ENCODE assay signal across 8 cellular contexts in genomic region chr3:170356596-170357175, GRCh38. TPM values are rescaled to one million over a fixed set of nuclear protein-coding genes. Genes with fewer than 3 reads are reported as not detected.
DNase-seq lines count a peak whose midpoint lies in the region; ATAC-seq and TF ChIP-seq lines count a peak whose summit lies in the region.

No MANE protein-coding gene starts in this region.

- H3K4me2 ChIP-seq in osteoblast (ENCODE audit: insufficient read depth, low read length) = peak overlapping the region; percentile 76

- CTCF ChIA-PET in Panc1 (lab: Charles Lee) = interaction anchor here (0.6 to 0.9 kb wide), 4 partner anchors 20 to 55 kb away, joined by 3 to 6 read pairs (median 5); no protein-coding TSS in a partner anchor

- peak overlapping the region; percentile 26 for H2AFZ ChIP-seq in osteoblast (ENCODE audit: low read length)

- H3K36me3 ChIP-seq in Panc1 (ENCODE audit: control insufficient read depth, insufficient read depth, low read length) (peaks cover 6% of the 10 kb centered on the region; the same call in 1 of the 2 replicates), gastroesophageal sphincter (no peaks in the 10 kb centered on the region), osteoblast (ENCODE audit: insufficient read depth, low read length) (peaks cover 19% of the 10 kb centered on the region), tibial artery (no peaks in the 10 kb centered on the region)

- H3K79me2 ChIP-seq in osteoblast (ENCODE audit: insufficient read depth, low read length) = peaks cover 38% of the 10 kb centered on the region

- TF ChIP-seq EP300 in gastroesophageal sphincter (IDR thresholded peaks at IDR 0.05) = no peak

- DNase-seq in COLO668 (lab: John Stamatoyannopoulos, UW; ENCODE audit: unreplicated experiment) (peak; percentile 85), Panc1 (ENCODE audit: low read depth, low spot score) (no peak), osteoblast (ENCODE audit: insufficient read length, low spot score, missing footprints) (no peak), tibial artery (peak; percentile 81 to 95)
- peak; percentile 43 for DNase-seq in activated gamma-delta T cell treated with anti-CD3 and anti-CD28 coated beads, Interleukin-2, amount 50 U/mL, for 16 hours (ENCODE audit: low read depth)

- in situ Hi-C loops in Panc1 (cut with HindIII; ENCODE audit: low pct_unique_long_range_greater_than_20kb, low sequenced_read_pairs) = no loop called here

- peak overlapping the region; percentile 99 for H3K27ac ChIP-seq in Panc1 (ENCODE audit: low read length)
- peak overlapping the region; percentile 90 to 100 (median 98) for H3K27ac ChIP-seq in gastroesophageal sphincter
- H3K27ac ChIP-seq in osteoblast (ENCODE audit: low read depth, low read length) = peak overlapping the region; percentile 74
- H3K27ac ChIP-seq in tibial artery = peak overlapping the region; percentile 98 to 100

- H3K9me3 ChIP-seq in Panc1 (ENCODE audit: control insufficient read depth, insufficient read depth, low read depth, low read length) (no peaks in the 10 kb centered on the region), gastroesophageal sphincter (no peaks in the 10 kb centered on the region), osteoblast (ENCODE audit: low read depth, low read length) (no peaks in the 10 kb centered on the region), tibial artery (no peaks in the 10 kb centered on the region)

- ATAC-seq in GM19372 (IDR thresholded peaks at IDR 0.05; ENCODE audit: low read depth, unreplicated experiment) (peak; percentile 45), HG03460 (IDR thresholded peaks at IDR 0.05; ENCODE audit: unreplicated experiment) (peak; percentile 38), Panc1 (peak; percentile 73; the same call in 1 of the 2 replicates), gastroesophageal sphincter (peak; percentile 75)

- H3K27me3 ChIP-seq in Panc1 (ENCODE audit: control insufficient read depth, insufficient read depth, low read length) = no peaks in the 10 kb centered on the region
- no peaks in the 10 kb centered on the region for H3K27me3 ChIP-seq in gastroesophageal sphincter
- no peaks in the 10 kb centered on the region for H3K27me3 ChIP-seq in osteoblast (ENCODE audit: insufficient read depth, low read length)
- H3K27me3 ChIP-seq in tibial artery = no peaks in the 10 kb centered on the region

- TF ChIP-seq CTCF in Panc1 (IDR thresholded peaks at IDR 0.05) (no peak), gastroesophageal sphincter (IDR thresholded peaks at IDR 0.05) (peak in 1 of 4 experiments; percentile 10), osteoblast (IDR thresholded peaks at IDR 0.05; ENCODE audit: extremely low read depth, low read depth, low read length) (no peak), tibial artery (IDR thresholded peaks at IDR 0.05) (no peak)

- H3K4me3 ChIP-seq in Panc1 (ENCODE audit: low read depth in 2 of 2, low read length in 2 of 2) (peak overlapping the region; percentile 60 to 87), gastroesophageal sphincter (peak overlapping the region; percentile 79 to 91), osteoblast (ENCODE audit: insufficient read depth, low read length) (peak overlapping the region; percentile 67), tibial artery (peak overlapping the region; percentile 94 to 98)

- H3K4me1 ChIP-seq in Panc1 (ENCODE audit: control insufficient read depth, insufficient read depth, low read length) (peaks cover 36% of the 10 kb centered on the region), gastroesophageal sphincter (peaks cover 0 to 48% (median 2%) of the 10 kb centered on the region in 3 donors), osteoblast (ENCODE audit: insufficient read depth, low read length) (peaks cover 31% of the 10 kb centered on the region), tibial artery (peaks cover 0 to 41% (median 23%) of the 10 kb centered on the region in 4 donors)

- 0% methylated on average over 3 of the region's 60 CpGs; no CpG with 5 or more reads in 1 of the 2 donors for WGBS in gastroesophageal sphincter (ENCODE audit: low coverage in 1 of 2), 2 donors

- no TSS peak for BruUV-seq in Panc1 (replicated peaks; lab: Mats Ljungman, UMichigan)

- peaks cover 11% of the 10 kb centered on the region for H4K20me1 ChIP-seq in osteoblast (ENCODE audit: insufficient read depth, low read length)

- TF ChIP-seq POLR2A in gastroesophageal sphincter (IDR thresholded peaks at IDR 0.05) = peak in 1 of 2 donors; percentile 52

- POLR2A ChIA-PET in Panc1 (lab: Charles Lee) = interaction anchor here (0.6 to 1.0 kb wide), 5 partner anchors 134 to 587 kb away, joined by 3 to 6 read pairs (median 3); partner anchors contain the start of genes ACTRT3 and PRKCI

- intact Hi-C loops in Panc1 (cut with micrococcal nuclease; ENCODE audit: unreplicated experiment) = loop anchor here (2.0 kb wide), 1 partner anchor 46 kb away; no protein-coding TSS in a partner anchor
- intact Hi-C loops in tibial artery (cut with DNase I; ENCODE audit: low total_unique reads) = loop anchor here (5.0 to 10.0 kb wide), 2 partner anchors 174 to 592 kb away; partner anchors contain the start of genes ACTRT3, PHC3 and TERC

RNA-seq across cellular contexts. Expression of gene SKIL, which starts 0.8 kb away (rescaled TPM):
- total RNA-seq in Panc1 (2021; ENCODE audit: unreplicated experiment) (94.2 TPM), gastroesophageal sphincter (10 to 100 TPM; 29.1 to 52.8 (median 35.9) TPM), osteoblast (68.4 and 69.8 TPM in 2 replicates)
- 23.3 TPM for polyA plus RNA-seq in Panc1 (2012; ENCODE audit: insufficient read length)

Comparison
In these comparisons a context has a peak if more than half of its experiments do, and no peak if none do; other contexts are left out.
1. DNase-seq: peak in COLO668 (single experiment), activated gamma-delta T cell treated with anti-CD3 and anti-CD28 coated beads, Interleukin-2, amount 50 U/mL, for 16 hours (single experiment) and tibial artery (2 of 2); none in Panc1 (single experiment) and osteoblast (single experiment).
2. Peak in every context shown above with its lines, with median percentiles within 50 percentile points of each other: ATAC-seq, H3K27ac ChIP-seq and H3K4me3 ChIP-seq.